ENCODE assay signal across 12 cellular contexts in genomic region chr2:213147550-213147949, GRCh38. TPM values are rescaled to one million over a fixed set of nuclear protein-coding genes. Genes with fewer than 3 reads are reported as not detected.
A peak's percentile ranks its signal among the peaks of the same experiment; 100 is the strongest.
DNase-seq lines count a peak whose midpoint lies in the region; ATAC-seq and TF ChIP-seq lines count a peak whose summit lies in the region.
"Had no signal": no experiment of that assay in that cellular context is flagged by ENCODE, and none has a peak within 500 bp of the region (broad histone marks: within the 10 kb centered on the region; RNA-seq: fewer than 3 reads in every experiment).

No MANE protein-coding gene starts in this region.

- peaks cover 46% of the 10 kb centered on the region for H3K79me2 ChIP-seq in DOHH2 (ENCODE audit: control insufficient read depth, low read length)
- peaks cover 90% of the 10 kb centered on the region for H3K79me2 ChIP-seq in OCI-LY1 (ENCODE audit: insufficient read depth, low read length)
- peaks cover 8% of the 10 kb centered on the region for H3K79me2 ChIP-seq in osteoblast (ENCODE audit: insufficient read depth, low read length)

- no peak for TF ChIP-seq POLR2A in esophagus squamous epithelium (IDR thresholded peaks at IDR 0.05)

- H3K9ac ChIP-seq in OCI-LY1 (ENCODE audit: low read length), result peak overlapping the region; percentile 88

- ATAC-seq in GM19395 (IDR thresholded peaks at IDR 0.05; ENCODE audit: unreplicated experiment), result peak; percentile 22
- no peak for ATAC-seq in left lung

- intact Hi-C loops in esophagus squamous epithelium (cut with DNase I) (no loop called here), left lung (cut with DNase I) (no loop called here)

- H3K4me1 ChIP-seq in DOHH2 (ENCODE audit: control insufficient read depth, low read length) (peaks cover 31% of the 10 kb centered on the region), OCI-LY1 (ENCODE audit: insufficient read depth, low read length, severe bottlenecking) (peaks cover 32% of the 10 kb centered on the region), esophagus squamous epithelium (peaks cover 0 to 78% (median 6%) of the 10 kb centered on the region in 3 donors), left lung (no peaks in the 10 kb centered on the region), osteoblast (ENCODE audit: insufficient read depth, low read length) (peaks cover 9% of the 10 kb centered on the region)
- H3K4me1 ChIP-seq: SJSA1 had no signal

- H3K27me3 ChIP-seq in DOHH2 (ENCODE audit: control insufficient read depth, low read length) (no peaks in the 10 kb centered on the region), OCI-LY1 (ENCODE audit: insufficient read depth, low read length) (no peaks in the 10 kb centered on the region), esophagus squamous epithelium (no peaks in the 10 kb centered on the region), left lung (peaks cover 0 to 7% of the 10 kb centered on the region in 2 donors), osteoblast (ENCODE audit: insufficient read depth, low read length) (no peaks in the 10 kb centered on the region)
- H3K27me3 ChIP-seq: SJSA1 had no signal

- TF ChIP-seq CTCF in DOHH2 (IDR thresholded peaks at IDR 0.05; ENCODE audit: low read depth, low read length, poor library complexity, severe bottlenecking), result no peak
- TF ChIP-seq CTCF in OCI-LY1 (IDR thresholded peaks at IDR 0.05; ENCODE audit: low read length), result no peak
- no peak for TF ChIP-seq CTCF in esophagus squamous epithelium (IDR thresholded peaks at IDR 0.05)
- no peak for TF ChIP-seq CTCF in left lung (IDR thresholded peaks at IDR 0.05)
- TF ChIP-seq CTCF in osteoblast (IDR thresholded peaks at IDR 0.05; ENCODE audit: extremely low read depth, low read depth, low read length), result no peak

- H3K36me3 ChIP-seq in DOHH2 (ENCODE audit: control insufficient read depth, low read length) (peaks cover 42% of the 10 kb centered on the region), OCI-LY1 (ENCODE audit: insufficient read depth, low read length) (peaks cover 66% of the 10 kb centered on the region), esophagus squamous epithelium (peaks cover 0 to 3% (median 0%) of the 10 kb centered on the region in 3 donors), left lung (no peaks in the 10 kb centered on the region), osteoblast (ENCODE audit: insufficient read depth, low read length) (no peaks in the 10 kb centered on the region)
- H3K36me3 ChIP-seq: neutrophil had no signal

- DNase-seq in esophagus squamous epithelium (lab: John Stamatoyannopoulos, UW) (no peak), left lung (no peak), osteoblast (ENCODE audit: insufficient read length, low spot score, missing footprints) (no peak), GF-D8 (lab: John Stamatoyannopoulos, UW) (no peak)
- DNase-seq in activated naive CD4-positive, alpha-beta T cell treated with anti-CD3 and anti-CD28 coated beads, Interleukin-2, amount 50 U/mL, for 16 hours, result no peak
- DNase-seq: kidney glomerular epithelial cell, NCI-H226 had no signal

- H3F3A ChIP-seq in DOHH2 (ENCODE audit: control insufficient read depth, insufficient read depth), result peaks cover 10% of the 10 kb centered on the region
- H3F3A ChIP-seq in OCI-LY1 (ENCODE audit: insufficient read depth, low read length), result no peaks in the 10 kb centered on the region

- H4K20me1 ChIP-seq in DOHH2 (ENCODE audit: control insufficient read depth, insufficient read depth, low read depth, low read length) (no peaks in the 10 kb centered on the region), OCI-LY1 (ENCODE audit: insufficient read depth, low read length) (peaks cover 3% of the 10 kb centered on the region; the same call in 1 of the 2 replicates), osteoblast (ENCODE audit: insufficient read depth, low read length) (no peaks in the 10 kb centered on the region)

- no peak overlapping the region for H3K27ac ChIP-seq in DOHH2 (ENCODE audit: low read depth, low read length)
- H3K27ac ChIP-seq in OCI-LY1 (ENCODE audit: low read depth, low read length, poor library complexity, severe bottlenecking), result peak overlapping the region; percentile 96
- H3K27ac ChIP-seq in esophagus squamous epithelium, result peak overlapping the region in 3 of 4 donors; percentile 26 to 91 (median 27)
- H3K27ac ChIP-seq in left lung, result no peak overlapping the region
- H3K27ac ChIP-seq in osteoblast (ENCODE audit: low read depth, low read length), result no peak overlapping the region
- H3K27ac ChIP-seq: neutrophil, SJSA1 had no signal

- 77 to 79% methylated on average over 2 of the region's 2 CpGs for WGBS in esophagus squamous epithelium, 2 donors

- H3K9me2 ChIP-seq in DOHH2 (replicated peaks; ENCODE audit: control insufficient read depth, low read length), result no peaks in the 10 kb centered on the region
- H3K9me2 ChIP-seq in OCI-LY1 (ENCODE audit: low read depth, low read length), result no peaks in the 10 kb centered on the region

- H2AFZ ChIP-seq in OCI-LY1 (ENCODE audit: low read length) (no peak overlapping the region), osteoblast (ENCODE audit: low read length) (no peak overlapping the region)

- H3K4me2 ChIP-seq in DOHH2 (ENCODE audit: low read length) (peak overlapping the region; percentile 86), OCI-LY1 (ENCODE audit: low read length) (peak overlapping the region; percentile 85), osteoblast (ENCODE audit: insufficient read depth, low read length) (no peak overlapping the region)

- H3K9me3 ChIP-seq in DOHH2 (ENCODE audit: control insufficient read depth, insufficient read depth, low read length), result no peaks in the 10 kb centered on the region
- no peaks in the 10 kb centered on the region for H3K9me3 ChIP-seq in OCI-LY1 (ENCODE audit: low read length)
- H3K9me3 ChIP-seq in esophagus squamous epithelium, result no peaks in the 10 kb centered on the region
- H3K9me3 ChIP-seq in left lung, result no peaks in the 10 kb centered on the region
- H3K9me3 ChIP-seq in osteoblast (ENCODE audit: low read depth, low read length), result no peaks in the 10 kb centered on the region
- H3K9me3 ChIP-seq: neutrophil, SJSA1 had no signal

- H3K4me3 ChIP-seq in DOHH2 (ENCODE audit: low read length) (no peak overlapping the region; the same call in 1 of the 2 replicates), OCI-LY1 (ENCODE audit: low read depth, low read length, poor library complexity, severe bottlenecking) (peak overlapping the region; percentile 79), esophagus squamous epithelium (peak overlapping the region; percentile 1 to 96 (median 61)), left lung (no peak overlapping the region), osteoblast (ENCODE audit: insufficient read depth, low read length) (no peak overlapping the region)
- H3K4me3 ChIP-seq: SJSA1 had no signal

RNA-seq across cellular contexts. Expression of gene IKZF2, which starts 3.9 kb away (rescaled TPM):
- total RNA-seq in esophagus squamous epithelium (10 to 100 TPM; 44.1 to 96.1 (median 78.6) TPM), left lung (10 to 100 TPM; 11.2 to 11.6 TPM), osteoblast (10.3 and 11.9 TPM in 2 replicates)

Comparison
In these comparisons a context has a peak if more than half of its experiments do, and no peak if none do; other contexts are left out.
1. H3K27ac ChIP-seq: peak in OCI-LY1 (single experiment) and esophagus squamous epithelium (3 of 4); none in DOHH2 (single experiment), left lung (0 of 2) and osteoblast (single experiment).
2. H3K4me3 ChIP-seq: peak in OCI-LY1 (single experiment) and esophagus squamous epithelium (4 of 4); none in DOHH2 (single experiment), left lung (0 of 2) and osteoblast (single experiment).